In genomic region chr21:44762221-44763049, GRCh38 we compare ENCODE assay signal across 23 cellular contexts. TPM values are rescaled to one million over a fixed set of nuclear protein-coding genes. Genes with fewer than 3 reads are reported as not detected.
"Had no signal": no experiment of that assay in that cellular context is flagged by ENCODE, and none has a peak within 500 bp of the region (broad histone marks: within the 10 kb centered on the region; RNA-seq: fewer than 3 reads in every experiment).

No MANE protein-coding gene starts in this region.

- H3K79me2 ChIP-seq: parathyroid adenoma had no signal

- H3K9me3 ChIP-seq: esophagus muscularis mucosa, neutrophil, testis, vagina had no signal

- H2AFZ ChIP-seq: parathyroid adenoma had no signal

- ATAC-seq: activated naive CD4-positive, alpha-beta T cell treated with anti-CD3 and anti-CD28 coated beads, Interleukin-2, amount 50 U/mL, for 72 hours; activated T-cell treated with anti-CD3 and anti-CD28 coated beads, Interleukin-2, amount 50 U/mL, for 4 hours; left ventricle myocardium superior; natural killer cell treated with Interleukin-12 subunit alpha and Interleukin-12 subunit beta and Interleukin-15 and Interleukin-18, amount 100 ng/mL, for 72 hours; sciatic nerve had no signal

- H3K4me1 ChIP-seq: parathyroid adenoma had no signal

- H3K9ac ChIP-seq: parathyroid adenoma had no signal

- DNase-seq: activated CD4-positive, alpha-beta T cell treated with anti-CD3 and anti-CD28 coated beads for 4 hours; activated CD4-positive, alpha-beta T cell treated with anti-CD3 and anti-CD28 coated beads, Interleukin-2, amount 50 U/mL, for 48 hours; activated CD4-positive, CD25-positive, alpha-beta regulatory T cell; activated CD8-positive, alpha-beta memory T cell treated with anti-CD3 and anti-CD28 coated beads, Interleukin-2, amount 50 U/mL, for 48 hours; activated T-cell treated with anti-CD3 and anti-CD28 coated beads, Interleukin-2, amount 50 U/mL, for 4 hours; aorta; glutamatergic neuron; hippocampal formation; left ventricle myocardium superior; stimulated activated CD4-positive, alpha-beta T cell treated with anti-CD3 and anti-CD28 coated beads, Interleukin-4, amount 100 ng/mL, for 1 hour; stimulated activated naive CD4-positive, alpha-beta T cell; T1000; testis; trophoblast cell had no signal

- H3K36me3 ChIP-seq: esophagus muscularis mucosa, neutrophil, vagina had no signal

- H3K27ac ChIP-seq: esophagus muscularis mucosa, neutrophil, parathyroid adenoma, testis, vagina had no signal

- H3K4me3 ChIP-seq: esophagus muscularis mucosa, testis, vagina had no signal

- H3K27me3 ChIP-seq: testis, vagina had no signal

RNA-seq across cellular contexts. Expression of gene TSPEAR, which starts 51.1 kb away (rescaled TPM):
- total RNA-seq: activated CD8-positive, alpha-beta memory T cell treated with anti-CD3 and anti-CD28 coated beads for 36 hours; activated naive CD4-positive, alpha-beta T cell treated with anti-CD3 and anti-CD28 coated beads, Interleukin-2, amount 50 U/mL, for 72 hours; activated T-cell treated with anti-CD3 and anti-CD28 coated beads, Interleukin-2, amount 50 U/mL, for 4 hours; aorta; frontal cortex; natural killer cell treated with Interleukin-12 subunit alpha and Interleukin-12 subunit beta and Interleukin-15 and Interleukin-18, amount 100 ng/mL, for 72 hours; sciatic nerve; vagina had no signal
- polyA plus RNA-seq: aorta had no signal
